ENCODE assay signal across 20 cellular contexts in the genomic region with DNA sequence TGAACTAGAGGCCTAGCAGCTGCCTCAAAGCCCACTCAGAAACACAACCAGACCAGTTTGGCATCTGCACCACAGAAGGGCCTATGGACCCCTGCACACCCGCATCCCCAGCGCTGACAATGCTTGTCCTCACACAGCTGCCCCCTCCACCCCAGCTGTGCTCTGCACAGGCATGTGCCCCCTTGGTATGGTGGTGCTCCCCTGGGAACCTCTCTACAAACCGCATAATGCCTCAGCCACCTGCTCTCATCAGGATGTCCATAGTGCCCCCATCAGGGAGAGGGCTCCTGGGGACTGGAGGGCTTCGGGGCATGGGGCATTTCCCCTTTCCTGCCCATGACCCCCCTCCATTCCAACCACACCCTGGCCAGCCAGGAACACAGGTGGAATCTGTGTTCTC.
A peak's percentile ranks its signal among the peaks of the same experiment; 100 is the strongest.
DNase-seq lines count a peak whose midpoint lies in the region; ATAC-seq and TF ChIP-seq lines count a peak whose summit lies in the region.
"Had no signal": no experiment of that assay in that cellular context is flagged by ENCODE, and none has a peak within 500 bp of the region (broad histone marks: within the 10 kb centered on the region; RNA-seq: fewer than 3 reads in every experiment).

No MANE protein-coding gene starts in this region.

- H3K36me3 Mint-ChIP-seq in osteocyte (ENCODE audit: unreplicated experiment) = no peaks in the 10 kb centered on the region
- no peaks in the 10 kb centered on the region for H3K36me3 Mint-ChIP-seq in progenitor cell of endocrine pancreas (ENCODE audit: insufficient read depth)
- H3K36me3 Mint-ChIP-seq: CD4-positive, alpha-beta memory T cell had no signal

- H3K79me2 ChIP-seq in DND-41 (ENCODE audit: insufficient read depth, low read length) = no peaks in the 10 kb centered on the region
- H3K79me2 ChIP-seq in Karpas-422 (ENCODE audit: low read length) = no peaks in the 10 kb centered on the region
- H3K79me2 ChIP-seq in SU-DHL-6 (ENCODE audit: insufficient read depth, low read length) = no peaks in the 10 kb centered on the region

- H3K27ac ChIP-seq in DND-41 (ENCODE audit: low read length) = peak overlapping the region; percentile 99
- peak overlapping the region; percentile 61 for H3K27ac ChIP-seq in Karpas-422 (ENCODE audit: low read length)
- H3K27ac ChIP-seq in SU-DHL-6 (ENCODE audit: low read depth, low read length) = peak overlapping the region; percentile 49
- H3K27ac ChIP-seq: HL-60, SJCRH30 had no signal

- H3K27me3 Mint-ChIP-seq in osteocyte (ENCODE audit: unreplicated experiment) (no peaks in the 10 kb centered on the region), progenitor cell of endocrine pancreas (peaks cover 20% of the 10 kb centered on the region)
- H3K27me3 Mint-ChIP-seq: CD4-positive, alpha-beta memory T cell had no signal

- H3K27me3 ChIP-seq in DND-41 (ENCODE audit: insufficient read depth, low read length, poor library complexity) = no peaks in the 10 kb centered on the region
- H3K27me3 ChIP-seq in Karpas-422 (ENCODE audit: low read length) = no peaks in the 10 kb centered on the region
- no peaks in the 10 kb centered on the region for H3K27me3 ChIP-seq in SU-DHL-6 (ENCODE audit: low read length)
- H3K27me3 ChIP-seq: SJCRH30 had no signal

- peaks cover 6% of the 10 kb centered on the region for H3K9me3 Mint-ChIP-seq in osteocyte (ENCODE audit: unreplicated experiment)
- H3K9me3 Mint-ChIP-seq in progenitor cell of endocrine pancreas (ENCODE audit: low read depth) = no peaks in the 10 kb centered on the region

- no peak overlapping the region for H3K4me3 Mint-ChIP-seq in osteocyte (ENCODE audit: unreplicated experiment)
- H3K4me3 Mint-ChIP-seq in progenitor cell of endocrine pancreas (ENCODE audit: low read depth) = no peak overlapping the region
- H3K4me3 Mint-ChIP-seq: CD4-positive, alpha-beta memory T cell; GM23338 had no signal

- peak; percentile 80 for DNase-seq in DND-41
- DNase-seq in Karpas-422 = peak; percentile 41
- DNase-seq in osteocyte (ENCODE audit: extremely low spot score, unreplicated experiment) = peak; percentile 69
- DNase-seq in progenitor cell of endocrine pancreas (ENCODE audit: low spot score, unreplicated experiment) = no peak
- no peak for DNase-seq in GM19240 (ENCODE audit: insufficient read length, low spot score)
- DNase-seq: Caco-2; CD4-positive, alpha-beta memory T cell; GDM1; HCEC 1CT; KBM-7; NCI-H1105 treated with DMSO at 0.1 percent for 48 hours; NCI-H226; NCI-H774; OCI-M1; SJCRH30 had no signal

- H3K4me1 Mint-ChIP-seq in osteocyte (ENCODE audit: unreplicated experiment) = no peaks in the 10 kb centered on the region
- H3K4me1 Mint-ChIP-seq in progenitor cell of endocrine pancreas (ENCODE audit: low read depth) = peaks cover 1% of the 10 kb centered on the region
- H3K4me1 Mint-ChIP-seq: GM23338 had no signal

- H3K4me3 ChIP-seq in DND-41 (ENCODE audit: low read depth in 1 of 2, low read length in 2 of 2) (no peak overlapping the region; a peak in 1 of 4 replicates), Karpas-422 (ENCODE audit: low read length) (no peak overlapping the region), SU-DHL-6 (ENCODE audit: insufficient read depth, low read length, poor library complexity, severe bottlenecking) (no peak overlapping the region)
- H3K4me3 ChIP-seq: GM23338, SJCRH30 had no signal

- no peaks in the 10 kb centered on the region for H3F3A ChIP-seq in SU-DHL-6 (ENCODE audit: insufficient read depth)

- H3K4me1 ChIP-seq in DND-41 (ENCODE audit: insufficient read depth, low read length) (peaks cover 54% of the 10 kb centered on the region), Karpas-422 (ENCODE audit: low read length) (peaks cover 51% of the 10 kb centered on the region)
- H3K4me1 ChIP-seq: Caco-2, SJCRH30 had no signal

- H3K36me3 ChIP-seq in DND-41 (ENCODE audit: insufficient read depth, low read length) = no peaks in the 10 kb centered on the region
- H3K36me3 ChIP-seq in Karpas-422 (ENCODE audit: insufficient read depth, low read length) = no peaks in the 10 kb centered on the region
- no peaks in the 10 kb centered on the region for H3K36me3 ChIP-seq in SU-DHL-6 (ENCODE audit: low read length)
- H3K36me3 ChIP-seq: SJCRH30 had no signal

- H3K27ac Mint-ChIP-seq in osteocyte (ENCODE audit: unreplicated experiment) (no peak overlapping the region), progenitor cell of endocrine pancreas (no peak overlapping the region)
- H3K27ac Mint-ChIP-seq: CD4-positive, alpha-beta memory T cell; GM23338 had no signal

- H3K9me2 ChIP-seq in Karpas-422 (replicated peaks; ENCODE audit: insufficient read depth, low read length) = no peaks in the 10 kb centered on the region
- H3K9me2 ChIP-seq in SU-DHL-6 (replicated peaks; ENCODE audit: insufficient read depth, low read length) = no peaks in the 10 kb centered on the region

- ATAC-seq in DND-41 (ENCODE audit: insufficient read depth, low read depth) = peak; percentile 51
- ATAC-seq in SK-N-SH treated with all-trans-retinoic acid at 6 μM for 48 hours = no peak
- ATAC-seq: GM23338, HepG2 had no signal

- peak overlapping the region; percentile 21 for H2AFZ ChIP-seq in DND-41 (ENCODE audit: low read depth, low read length)
- H2AFZ ChIP-seq in Karpas-422 (ENCODE audit: low read length) = no peak overlapping the region
- H2AFZ ChIP-seq in SU-DHL-6 (ENCODE audit: low read depth, low read length, severe bottlenecking) = no peak overlapping the region
- H2AFZ ChIP-seq: GM23338 had no signal

- H4K20me1 ChIP-seq in DND-41 (ENCODE audit: insufficient read depth, low read length) = no peaks in the 10 kb centered on the region
- no peaks in the 10 kb centered on the region for H4K20me1 ChIP-seq in Karpas-422 (ENCODE audit: insufficient read depth, low read depth, low read length)
- H4K20me1 ChIP-seq in SU-DHL-6 (ENCODE audit: low read depth, low read length) = no peaks in the 10 kb centered on the region

- peak; percentile 47 for TF ChIP-seq CTCF in DND-41 (IDR thresholded peaks at IDR 0.05; ENCODE audit: borderline replicate concordance, extremely low read depth, low read length, poor library complexity, severe bottlenecking)
- TF ChIP-seq CTCF in SU-DHL-6 (IDR thresholded peaks at IDR 0.05; ENCODE audit: insufficient read depth, low read length, poor library complexity, severe bottlenecking) = no peak
- no peak for TF ChIP-seq CTCF in osteocyte (IDR thresholded peaks at IDR 0.05)
- no peak for TF ChIP-seq CTCF in progenitor cell of endocrine pancreas (IDR thresholded peaks at IDR 0.05; ENCODE audit: unreplicated experiment)

- peak overlapping the region; percentile 65 for H3K9ac ChIP-seq in DND-41 (ENCODE audit: low read depth, low read length)
- peak overlapping the region; percentile 24; the same call in 1 of the 2 replicates for H3K9ac ChIP-seq in Karpas-422 (ENCODE audit: low read length)
- no peak overlapping the region for H3K9ac ChIP-seq in SU-DHL-6 (ENCODE audit: low read length)

- peak overlapping the region; percentile 51 for H3K4me2 ChIP-seq in DND-41 (ENCODE audit: insufficient read depth, low read length)
- H3K4me2 ChIP-seq in Karpas-422 (ENCODE audit: low read depth, low read length, poor library complexity, severe bottlenecking) = no peak overlapping the region
- H3K4me2 ChIP-seq in SU-DHL-6 (ENCODE audit: low read depth, low read length, poor library complexity, severe bottlenecking) = no peak overlapping the region
- H3K4me2 ChIP-seq: GM23338 had no signal

- H3K9me3 ChIP-seq in DND-41 (ENCODE audit: insufficient read depth, low read length, severe bottlenecking) (no peaks in the 10 kb centered on the region), Karpas-422 (ENCODE audit: low read length) (no peaks in the 10 kb centered on the region), SU-DHL-6 (ENCODE audit: insufficient read depth, low read length) (no peaks in the 10 kb centered on the region)
- H3K9me3 ChIP-seq: Caco-2, SJCRH30 had no signal

TF ChIP-seq in SK-N-SH treated with all-trans-retinoic acid at 6 μM for 48 hours, 23 proteins besides CTCF, POLR2A, EP300 and RAD21:
- no peak for TF ChIP-seq GLIS3 (CRISPR knock-in tag; IDR thresholded peaks at IDR 0.05)
TF ChIP-seq in SK-N-SH treated with all-trans-retinoic acid at 6 μM for 48 hours: peak in this region for 0.

Comparison
In these comparisons a context has a peak if more than half of its experiments do, and no peak if none do; other contexts are left out.
1. DNase-seq: peak in DND-41 (single experiment), Karpas-422 (single experiment) and osteocyte (single experiment); none in progenitor cell of endocrine pancreas (single experiment) and GM19240 (single experiment).
2. H3K27ac ChIP-seq: peak in every context shown above with its lines; median percentile 99 in DND-41; 61 in Karpas-422; 49 in SU-DHL-6.